Comparison of ENCODE assay signal across 14 cellular contexts in genomic region chr2:187442378-187442777, GRCh38. TPM values are rescaled to one million over a fixed set of nuclear protein-coding genes. Genes with fewer than 3 reads are reported as not detected.
A peak's percentile ranks its signal among the peaks of the same experiment; 100 is the strongest.
DNase-seq lines count a peak whose midpoint lies in the region; ATAC-seq, FAIRE-seq and TF ChIP-seq lines count a peak whose summit lies in the region.
"Had no signal": no experiment of that assay in that cellular context is flagged by ENCODE, and none has a peak within 500 bp of the region (broad histone marks: within the 10 kb centered on the region; RNA-seq: fewer than 3 reads in every experiment).

No MANE protein-coding gene starts in this region.

- H3K36me3 ChIP-seq in HCT116 (ENCODE audit: control insufficient read depth in 1 of 2, insufficient read depth in 2 of 2, low read length in 2 of 2), result no peaks in the 10 kb centered on the region
- no peaks in the 10 kb centered on the region for H3K36me3 ChIP-seq in RWPE2 (ENCODE audit: low read depth)

- DNase-seq in HCT116 (ENCODE audit: low read depth, low spot score) (no peak), RWPE2 (ENCODE audit: low spot score) (no peak), retinal pigment epithelial cell (ENCODE audit: low read depth) (no peak), mucosa of gallbladder (ENCODE audit: low spot score) (no peak), Right ventricle myocardium superior (no peak)
- DNase-seq: anterior cingulate cortex; Caco-2; effector memory CD4-positive, alpha-beta T cell; NCI-H1105; NCI-H2227 treated with DMSO at 0.1 percent for 48 hours; nephron progenitor cell; T-helper 17 cell had no signal

- H3K27ac ChIP-seq in HCT116 (ENCODE audit: low read depth, low read length) (no peak overlapping the region), RWPE2 (ENCODE audit: poor library complexity, severe bottlenecking) (no peak overlapping the region)

- POLR2A ChIA-PET in HCT116 (lab: Charles Lee), result no interaction called here

- H2AFZ ChIP-seq in HCT116 (ENCODE audit: low read depth, low read length, poor library complexity, severe bottlenecking), result peak overlapping the region; percentile 70

- TF ChIP-seq CTCF in HCT116 (IDR thresholded peaks at IDR 0.05 in 2 of 3, conservative IDR thresholded peaks at IDR 0.05 in 1 of 3; ENCODE audit: borderline replicate concordance in 1 of 3, insufficient read depth in 1 of 3, low read depth in 2 of 3, low read length in 2 of 3) (peak in 1 of 3 experiments; percentile 10; a peak in 2 of 6 replicates), RWPE2 (IDR thresholded peaks at IDR 0.05; ENCODE audit: poor library complexity, severe bottlenecking) (peak; percentile 61), retinal pigment epithelial cell (conservative IDR thresholded peaks at IDR 0.05; ENCODE audit: low read depth, low read length) (peak; percentile 2)

- H3K79me2 ChIP-seq in HCT116 (ENCODE audit: insufficient read depth, low read length), result no peaks in the 10 kb centered on the region

- no peaks in the 10 kb centered on the region for H3K9me2 ChIP-seq in HCT116 (ENCODE audit: insufficient read depth)

- H3K4me1 ChIP-seq in HCT116 (ENCODE audit: control insufficient read depth in 1 of 2, insufficient read depth in 2 of 2, low read length in 2 of 2) (no peaks in the 10 kb centered on the region), RWPE2 (ENCODE audit: insufficient read depth, poor library complexity, severe bottlenecking) (peaks cover 6% of the 10 kb centered on the region)
- H3K4me1 ChIP-seq: Caco-2 had no signal

- H3K4me3 ChIP-seq in HCT116 (replicated peaks in 1 of 2; ENCODE audit: low read depth in 1 of 2, low read length in 2 of 2), result no peak overlapping the region
- no peak overlapping the region for H3K4me3 ChIP-seq in RWPE2 (ENCODE audit: severe bottlenecking)
- H3K4me3 ChIP-seq in retinal pigment epithelial cell (ENCODE audit: low read length), result no peak overlapping the region

- no peak for TF ChIP-seq POLR2A in HCT116 (IDR thresholded peaks at IDR 0.05; ENCODE audit: borderline replicate concordance, extremely low read depth, insufficient read depth, insufficient read length)

- no peaks in the 10 kb centered on the region for H3K9me3 ChIP-seq in HCT116 (ENCODE audit: control insufficient read depth in 1 of 2, insufficient read depth in 1 of 2, low read depth in 1 of 2, low read length in 2 of 2)
- no peaks in the 10 kb centered on the region for H3K9me3 ChIP-seq in RWPE2 (ENCODE audit: severe bottlenecking)
- H3K9me3 ChIP-seq: Caco-2 had no signal

- CTCF ChIA-PET in HCT116 (lab: Charles Lee), result interaction anchor here (0.8 to 1.8 kb wide), 2 partner anchors 25 to 580 kb away, joined by 3 to 9 read pairs; no protein-coding TSS in a partner anchor

- intact Hi-C loops in HCT116 (cut with micrococcal nuclease), result no loop called here
- intact Hi-C loops in Right ventricle myocardium superior (cut with DNase I), result no loop called here

- RAD21 ChIA-PET in HCT116 (lab: Charles Lee; ENCODE audit: low non-redundant PET in 1 of 2, low total read pairs in 2 of 2, uncharacterized antibody in 2 of 2, unreplicated experiment in 2 of 2), result no interaction called here

- no peak for TF ChIP-seq RAD21 in HCT116 (IDR thresholded peaks at IDR 0.05; ENCODE audit: low read depth)

- no TSS peak for BruUV-seq in HCT116 (replicated peaks; lab: Mats Ljungman, UMichigan)

- ATAC-seq in HCT116 (no peak), RWPE2 (ENCODE audit: low read depth) (no peak), GM21526 (IDR thresholded peaks at IDR 0.05; ENCODE audit: low FRiP score, unreplicated experiment) (no peak), Right ventricle myocardium superior (ENCODE audit: poor library complexity) (no peak)
- ATAC-seq: T-helper 17 cell had no signal

- H3K9ac ChIP-seq in HCT116 (ENCODE audit: low read length), result no peak overlapping the region

- FAIRE-seq in endometrium (lab: Jason Lieb, UNC), result peak; percentile 83

- H3K27me3 ChIP-seq in HCT116 (ENCODE audit: insufficient read depth, low read length), result no peaks in the 10 kb centered on the region
- H3K27me3 ChIP-seq in RWPE2 (ENCODE audit: insufficient read depth, poor library complexity, severe bottlenecking), result no peaks in the 10 kb centered on the region

- no peaks in the 10 kb centered on the region for H4K20me1 ChIP-seq in HCT116 (ENCODE audit: insufficient read depth)

- no peak overlapping the region for H3K4me2 ChIP-seq in HCT116 (ENCODE audit: low read length)

TF ChIP-seq in HCT116, 20 proteins besides CTCF, POLR2A, EP300 and RAD21:
- TF ChIP-seq ZNF274 (IDR thresholded peaks at IDR 0.05; ENCODE audit: low read depth, low read length) (no peak), ZBTB33 (IDR thresholded peaks at IDR 0.05; ENCODE audit: extremely low read depth, insufficient replicate concordance, low read length) (no peak), EZH2 (IDR thresholded peaks at IDR 0.05) (no peak), EZH2phosphoT487 (IDR thresholded peaks at IDR 0.05; ENCODE audit: borderline replicate concordance) (no peak), FOSL1 (IDR thresholded peaks at IDR 0.05; ENCODE audit: low read depth) (no peak), CBX3 (IDR thresholded peaks at IDR 0.05; ENCODE audit: low read depth) (no peak)
- TF ChIP-seq, protein P1, sequence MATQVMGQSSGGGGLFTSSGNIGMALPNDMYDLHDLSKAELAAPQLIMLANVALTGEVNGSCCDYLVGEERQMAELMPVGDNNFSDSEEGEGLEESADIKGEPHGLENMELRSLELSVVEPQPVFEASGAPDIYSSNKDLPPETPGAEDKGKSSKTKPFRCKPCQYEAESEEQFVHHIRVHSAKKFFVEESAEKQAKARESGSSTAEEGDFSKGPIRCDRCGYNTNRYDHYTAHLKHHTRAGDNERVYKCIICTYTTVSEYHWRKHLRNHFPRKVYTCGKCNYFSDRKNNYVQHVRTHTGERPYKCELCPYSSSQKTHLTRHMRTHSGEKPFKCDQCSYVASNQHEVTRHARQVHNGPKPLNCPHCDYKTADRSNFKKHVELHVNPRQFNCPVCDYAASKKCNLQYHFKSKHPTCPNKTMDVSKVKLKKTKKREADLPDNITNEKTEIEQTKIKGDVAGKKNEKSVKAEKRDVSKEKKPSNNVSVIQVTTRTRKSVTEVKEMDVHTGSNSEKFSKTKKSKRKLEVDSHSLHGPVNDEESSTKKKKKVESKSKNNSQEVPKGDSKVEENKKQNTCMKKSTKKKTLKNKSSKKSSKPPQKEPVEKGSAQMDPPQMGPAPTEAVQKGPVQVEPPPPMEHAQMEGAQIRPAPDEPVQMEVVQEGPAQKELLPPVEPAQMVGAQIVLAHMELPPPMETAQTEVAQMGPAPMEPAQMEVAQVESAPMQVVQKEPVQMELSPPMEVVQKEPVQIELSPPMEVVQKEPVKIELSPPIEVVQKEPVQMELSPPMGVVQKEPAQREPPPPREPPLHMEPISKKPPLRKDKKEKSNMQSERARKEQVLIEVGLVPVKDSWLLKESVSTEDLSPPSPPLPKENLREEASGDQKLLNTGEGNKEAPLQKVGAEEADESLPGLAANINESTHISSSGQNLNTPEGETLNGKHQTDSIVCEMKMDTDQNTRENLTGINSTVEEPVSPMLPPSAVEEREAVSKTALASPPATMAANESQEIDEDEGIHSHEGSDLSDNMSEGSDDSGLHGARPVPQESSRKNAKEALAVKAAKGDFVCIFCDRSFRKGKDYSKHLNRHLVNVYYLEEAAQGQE (IDR thresholded peaks at IDR 0.05; ENCODE audit: low read depth), result no peak

RNA-seq across cellular contexts. Expression of gene CALCRL, which starts 5.7 kb away (rescaled TPM):
- total RNA-seq in HCT116 (2021; ENCODE audit: unreplicated experiment) (2.3 TPM), mucosa of gallbladder (22.0 TPM), Right ventricle myocardium superior (27.6 TPM)
- 0.16 and 0.87 TPM in 2 replicates for polyA plus RNA-seq in HCT116 (2012)
- total RNA-seq: Caco-2 had no signal
